9 cellular contexts compared by ENCODE assay signal in genomic region chr3:132657869-132658747, GRCh38. TPM values are rescaled to one million over a fixed set of nuclear protein-coding genes. Genes with fewer than 3 reads are reported as not detected.
A peak's percentile ranks its signal among the peaks of the same experiment; 100 is the strongest.
DNase-seq lines count a peak whose midpoint lies in the region; ATAC-seq and TF ChIP-seq lines count a peak whose summit lies in the region.
"Had no signal": no experiment of that assay in that cellular context is flagged by ENCODE, and none has a peak within 500 bp of the region (broad histone marks: within the 10 kb centered on the region; RNA-seq: fewer than 3 reads in every experiment).

No MANE protein-coding gene starts in this region.

- H3K27me3 Mint-ChIP-seq in activated T-cell treated with anti-CD3 and anti-CD28 coated beads, Interleukin-2, amount 50 U/mL, for 4 hours (ENCODE audit: low read depth), result no peaks in the 10 kb centered on the region
- no peaks in the 10 kb centered on the region for H3K27me3 Mint-ChIP-seq in WTC11 (ENCODE audit: low read depth)
- H3K27me3 Mint-ChIP-seq in stimulated activated naive B cell treated with anti-CD40 and anti-IgM and Interleukin-4, amounts not matched to agents 10 μg/mL and 1 μg/mL and 100 μg/mL, for 72 hours, result no peaks in the 10 kb centered on the region

- H3K27ac ChIP-seq in iPS-20b (ENCODE audit: low read length), result no peak overlapping the region

- H3K9me3 Mint-ChIP-seq in activated T-cell treated with anti-CD3 and anti-CD28 coated beads, Interleukin-2, amount 50 U/mL, for 4 hours, result no peaks in the 10 kb centered on the region
- H3K9me3 Mint-ChIP-seq in WTC11, result no peaks in the 10 kb centered on the region
- no peaks in the 10 kb centered on the region for H3K9me3 Mint-ChIP-seq in stimulated activated naive B cell treated with anti-CD40 and anti-IgM and Interleukin-4, amounts not matched to agents 10 μg/mL and 1 μg/mL and 100 μg/mL, for 72 hours

- no peaks in the 10 kb centered on the region for H3K27me3 ChIP-seq in iPS-20b (ENCODE audit: insufficient read depth, low read length)

- no peaks in the 10 kb centered on the region for H3K36me3 ChIP-seq in iPS-20b (ENCODE audit: insufficient read depth, low read depth, low read length)

- ATAC-seq in activated T-cell treated with anti-CD3 and anti-CD28 coated beads, Interleukin-2, amount 50 U/mL, for 4 hours, result no peak
- no peak for ATAC-seq in WTC11
- ATAC-seq in stimulated activated naive B cell treated with anti-CD40 and anti-IgM and Interleukin-4, amounts not matched to agents 10 μg/mL and 1 μg/mL and 100 μg/mL, for 72 hours (replicated peaks), result no peak

- H3K4me3 Mint-ChIP-seq in activated T-cell treated with anti-CD3 and anti-CD28 coated beads, Interleukin-2, amount 50 U/mL, for 4 hours, result peak overlapping the region; percentile 98
- H3K4me3 Mint-ChIP-seq in WTC11, result peak overlapping the region; percentile 86
- peak overlapping the region; percentile 90 to 99 for H3K4me3 Mint-ChIP-seq in stimulated activated naive B cell treated with anti-CD40 and anti-IgM and Interleukin-4, amounts not matched to agents 10 μg/mL and 1 μg/mL and 100 μg/mL, for 72 hours

- H3K27ac Mint-ChIP-seq in WTC11, result no peak overlapping the region
- H3K27ac Mint-ChIP-seq in stimulated activated naive B cell treated with anti-CD40 and anti-IgM and Interleukin-4, amounts not matched to agents 10 μg/mL and 1 μg/mL and 100 μg/mL, for 72 hours, result no peak overlapping the region

- DNase-seq in activated T-cell treated with anti-CD3 and anti-CD28 coated beads, Interleukin-2, amount 50 U/mL, for 4 hours, result no peak
- no peak for DNase-seq in activated T-cell treated with anti-CD3 and anti-CD28 coated beads, Interleukin-2, amount 50 U/mL, for 48 hours
- DNase-seq in WTC11 (ENCODE audit: low spot score), result no peak
- DNase-seq in stimulated activated naive B cell treated with anti-CD40 and anti-IgM and Interleukin-4, amounts not matched to agents 10 μg/mL and 1 μg/mL and 100 μg/mL, for 72 hours, result no peak
- DNase-seq in NCI-H82 (lab: John Stamatoyannopoulos, UW), result no peak
- no peak for DNase-seq in kidney tubule cell (ENCODE audit: low spot score)
- no peak for DNase-seq in iPS-NIHi7 (ENCODE audit: extremely low spot score)
- DNase-seq: hippocampal formation had no signal

- TF ChIP-seq CTCF in WTC11 (IDR thresholded peaks at IDR 0.05), result no peak

- peaks cover 6% of the 10 kb centered on the region; the same call in 1 of the 2 replicates for H3K4me1 ChIP-seq in iPS-20b (ENCODE audit: insufficient read depth, low read length)

- H3K4me3 ChIP-seq in iPS-20b (ENCODE audit: low read length), result peak overlapping the region; percentile 94

- no peaks in the 10 kb centered on the region for H3K9me3 ChIP-seq in iPS-20b (ENCODE audit: insufficient read depth, low read depth, low read length)

- H3K4me1 Mint-ChIP-seq in activated T-cell treated with anti-CD3 and anti-CD28 coated beads, Interleukin-2, amount 50 U/mL, for 4 hours (ENCODE audit: low read depth), result peaks cover 34% of the 10 kb centered on the region
- H3K4me1 Mint-ChIP-seq in WTC11, result peaks cover 18% of the 10 kb centered on the region
- H3K4me1 Mint-ChIP-seq in stimulated activated naive B cell treated with anti-CD40 and anti-IgM and Interleukin-4, amounts not matched to agents 10 μg/mL and 1 μg/mL and 100 μg/mL, for 72 hours, result peaks cover 13 to 32% of the 10 kb centered on the region in 2 donors

- no peak overlapping the region for H3K9ac ChIP-seq in iPS-20b (ENCODE audit: low read depth, low read length)

- peaks cover 3% of the 10 kb centered on the region for H3K36me3 Mint-ChIP-seq in activated T-cell treated with anti-CD3 and anti-CD28 coated beads, Interleukin-2, amount 50 U/mL, for 4 hours (ENCODE audit: insufficient read depth)
- no peaks in the 10 kb centered on the region for H3K36me3 Mint-ChIP-seq in WTC11
- peaks cover 2 to 14% of the 10 kb centered on the region in 2 donors for H3K36me3 Mint-ChIP-seq in stimulated activated naive B cell treated with anti-CD40 and anti-IgM and Interleukin-4, amounts not matched to agents 10 μg/mL and 1 μg/mL and 100 μg/mL, for 72 hours

- POLR2A ChIA-PET in WTC11 (lab: Charles Lee), result no interaction called here

- CTCF ChIA-PET in WTC11 (lab: Charles Lee), result interaction anchor here (0.7 to 3.3 kb wide), 9 partner anchors 12 to 811 kb away, joined by 3 to 17 read pairs (median 5); partner anchors contain the start of gene DNAJC13

TF ChIP-seq in WTC11, 78 proteins besides CTCF, POLR2A, EP300 and RAD21:
- TF ChIP-seq FOXJ3 (CRISPR knock-in tag; IDR thresholded peaks at IDR 0.05; ENCODE audit: borderline replicate concordance), result no peak
- TF ChIP-seq GABPB1 (CRISPR knock-in tag; IDR thresholded peaks at IDR 0.05), result peak; percentile 48; the same call in 1 of the 2 replicates
- no peak for TF ChIP-seq CREM (CRISPR knock-in tag; IDR thresholded peaks at IDR 0.05)
- TF ChIP-seq AR (CRISPR knock-in tag; IDR thresholded peaks at IDR 0.05), result no peak

RNA-seq across cellular contexts. Expression of gene ACAD11, which starts 1.5 kb away (rescaled TPM):
- total RNA-seq in activated T-cell treated with anti-CD3 and anti-CD28 coated beads, Interleukin-2, amount 50 U/mL, for 4 hours, result 10 to 100 TPM in 2 of 3 donors, 1 to 10 TPM in 1; 6.5 to 12.1 (median 10.8) TPM
- total RNA-seq in WTC11 (2021), result 20.3 to 28.9 TPM (median 28.8 TPM) in 3 replicates

RNA-seq across cellular contexts. Expression of gene UBA5, which starts 2.0 kb away (rescaled TPM):
- total RNA-seq in activated T-cell treated with anti-CD3 and anti-CD28 coated beads, Interleukin-2, amount 50 U/mL, for 4 hours, result 10 to 100 TPM; 57.9 to 63.4 (median 61.1) TPM
- 31.3 to 38.6 TPM (median 31.9 TPM) in 3 replicates for total RNA-seq in WTC11 (2021)
